ENCODE assay signal across 8 cellular contexts in genomic region chr5:72320022-72320898, GRCh38. TPM values are rescaled to one million over a fixed set of nuclear protein-coding genes. Genes with fewer than 3 reads are reported as not detected.
DNase-seq lines count a peak whose midpoint lies in the region; ATAC-seq and TF ChIP-seq lines count a peak whose summit lies in the region.

Gene MRPS27 (minus strand): TSS chr5:72320240. CDS start chr5:72320221, 19 bp downstream.
Gene PTCD2 (plus strand): TSS chr5:72320373. CDS start chr5:72320383, 10 bp downstream.

- H3K4me3 Mint-ChIP-seq in activated naive CD8-positive, alpha-beta T cell treated with anti-CD3 and anti-CD28 coated beads for 36 hours, result peak within 1 kb of the TSS; percentile 98
- peak within 1 kb of the TSS; percentile 92 for H3K4me3 Mint-ChIP-seq in osteocyte (ENCODE audit: unreplicated experiment)

- H3K36me3 ChIP-seq in thymus (ENCODE audit: control insufficient read depth, insufficient read depth), result peaks cover 4% of the 10 kb centered on the region

- H3K27me3 Mint-ChIP-seq in activated naive CD8-positive, alpha-beta T cell treated with anti-CD3 and anti-CD28 coated beads for 36 hours, result no peaks in the 10 kb centered on the region
- H3K27me3 Mint-ChIP-seq in osteocyte (ENCODE audit: unreplicated experiment), result no peaks in the 10 kb centered on the region

- peaks cover 42% of the 10 kb centered on the region for H3K36me3 Mint-ChIP-seq in activated naive CD8-positive, alpha-beta T cell treated with anti-CD3 and anti-CD28 coated beads for 36 hours
- H3K36me3 Mint-ChIP-seq in osteocyte (ENCODE audit: unreplicated experiment), result peaks cover 18% of the 10 kb centered on the region

- peak within 1 kb of the TSS; percentile 100 for H3K4me3 ChIP-seq in GM12865 (ENCODE audit: low read depth, low read length)
- peak within 1 kb of the TSS; percentile 75 for H3K4me3 ChIP-seq in thymus (ENCODE audit: low read length)

- peak within 1 kb of the TSS; percentile 91 for H3K27ac Mint-ChIP-seq in activated naive CD8-positive, alpha-beta T cell treated with anti-CD3 and anti-CD28 coated beads for 36 hours
- H3K27ac Mint-ChIP-seq in osteocyte (ENCODE audit: unreplicated experiment), result peak within 1 kb of the TSS; percentile 90

- peaks cover 6% of the 10 kb centered on the region for H3K4me1 ChIP-seq in thymus (ENCODE audit: control insufficient read depth, insufficient read depth, low read length)

- 1% methylated on average over 51 of the region's 51 CpGs for WGBS in thymus

- H3K9me3 ChIP-seq in thymus (ENCODE audit: control insufficient read depth), result no peaks in the 10 kb centered on the region

- H3K27me3 ChIP-seq in thymus (ENCODE audit: control insufficient read depth, insufficient read depth), result no peaks in the 10 kb centered on the region

- H3K9me3 Mint-ChIP-seq in activated naive CD8-positive, alpha-beta T cell treated with anti-CD3 and anti-CD28 coated beads for 36 hours, result no peaks in the 10 kb centered on the region
- H3K9me3 Mint-ChIP-seq in osteocyte (ENCODE audit: unreplicated experiment), result no peaks in the 10 kb centered on the region

- peak; percentile 99 for ATAC-seq in HG02642 (IDR thresholded peaks at IDR 0.05; ENCODE audit: poor library complexity, unreplicated experiment)

- peak; percentile 25 for TF ChIP-seq CTCF in GM12865 (IDR thresholded peaks at IDR 0.05; ENCODE audit: insufficient read depth, low read depth, low read length, missing control alignments)
- TF ChIP-seq CTCF in osteocyte (IDR thresholded peaks at IDR 0.05), result peak; percentile 21

- DNase-seq in GM12865 (ENCODE audit: low read depth) (peak; percentile 100), NCI-H1105 (lab: John Stamatoyannopoulos, UW) (peak; percentile 91), SKM-1 treated with dmso at 0.1 percent for 144 hours (lab: John Stamatoyannopoulos, UW; ENCODE audit: unreplicated experiment) (peak; percentile 98), head of caudate nucleus (peak; percentile 89 to 99 (median 97)), osteocyte (ENCODE audit: extremely low spot score, unreplicated experiment) (peak; percentile 98)
- peak; percentile 93 for DNase-seq in activated naive CD8-positive, alpha-beta T cell treated with anti-CD3 and anti-CD28 coated beads for 36 hours

- intact Hi-C loops in head of caudate nucleus (cut with DNase I), result no loop called here

- peak within 1 kb of the TSS; percentile 91 for H3K27ac ChIP-seq in thymus (ENCODE audit: low read depth)

- peaks cover 26% of the 10 kb centered on the region for H3K4me1 Mint-ChIP-seq in activated naive CD8-positive, alpha-beta T cell treated with anti-CD3 and anti-CD28 coated beads for 36 hours
- H3K4me1 Mint-ChIP-seq in osteocyte (ENCODE audit: unreplicated experiment), result peaks cover 20% of the 10 kb centered on the region

RNA-seq across cellular contexts. Expression of gene MRPS27, which starts in this region (rescaled TPM):
- 100 to 1,000 TPM; 102 TPM for total RNA-seq in activated naive CD8-positive, alpha-beta T cell treated with anti-CD3 and anti-CD28 coated beads for 36 hours
- 45.5 and 57.7 TPM in 2 replicates for total RNA-seq in osteocyte
- polyA plus RNA-seq in thymus, result 27.9 TPM

RNA-seq across cellular contexts. Expression of gene PTCD2, which starts in this region (rescaled TPM):
- total RNA-seq in activated naive CD8-positive, alpha-beta T cell treated with anti-CD3 and anti-CD28 coated beads for 36 hours, result 10 to 100 TPM; 14.4 to 14.9 TPM
- total RNA-seq in osteocyte, result 9.4 and 10.4 TPM in 2 replicates
- polyA plus RNA-seq in thymus, result 4.1 TPM

Comparison
In these comparisons a context has a peak if more than half of its experiments do, and no peak if none do; other contexts are left out.
1. Peak in every context shown above with its lines: DNase-seq, ATAC-seq, H3K4me3 ChIP-seq and H3K27ac ChIP-seq.